In genomic region chr11:72806378-72806777, GRCh38 we compare ENCODE assay signal across 7 cellular contexts. TPM values are rescaled to one million over a fixed set of nuclear protein-coding genes. Genes with fewer than 3 reads are reported as not detected.
DNase-seq lines count a peak whose midpoint lies in the region; ATAC-seq and TF ChIP-seq lines count a peak whose summit lies in the region.
"Not testable (repeated sequence)": the region's sequence is repeated elsewhere in the genome, so short reads cannot be mapped to it uniquely, and the experiment has no call there.

No MANE protein-coding gene starts in this region.

- WGBS in right lobe of liver (ENCODE audit: insufficient coverage, low coverage, low lambda C conversion rate, missing lambda C conversion rate): 91% methylated on average over 1 of the region's 1 CpG
- 88 to 89% methylated on average over 1 of the region's 1 CpG for WGBS in upper lobe of left lung, 2 donors

- not testable (repeated sequence) for H2AFZ ChIP-seq in PC-9

- peaks cover 31% of the 10 kb centered on the region for H3F3A ChIP-seq in PC-9 (ENCODE audit: insufficient read depth, low read depth)

- not testable (repeated sequence) for TF ChIP-seq POLR2A in right lobe of liver (IDR thresholded peaks at IDR 0.05); upper lobe of left lung (IDR thresholded peaks at IDR 0.05)

- H3K27me3 Mint-ChIP-seq in CD14-positive monocyte (ENCODE audit: low read depth in 3 of 3); activated T-cell treated with anti-CD3 and anti-CD28 coated beads, Interleukin-2, amount 50 U/mL, for 72 hours (ENCODE audit: low read depth); chondrocyte (ENCODE audit: low read depth): not testable (repeated sequence)

- peak overlapping the region; percentile 86 for H3K27ac ChIP-seq in PC-9
- H3K27ac ChIP-seq in right lobe of liver: peak overlapping the region; percentile 36 to 76 (median 57)
- peak overlapping the region; percentile 98 for H3K27ac ChIP-seq in neutrophil
- peak overlapping the region; percentile 69 to 84 (median 80) for H3K27ac ChIP-seq in upper lobe of left lung

- H3K4me1 ChIP-seq in PC-9 (replicated peaks; ENCODE audit: insufficient read depth) (peaks cover 27% of the 10 kb centered on the region), right lobe of liver (peaks cover 0 to 20% (median 6%) of the 10 kb centered on the region in 4 donors), neutrophil (ENCODE audit: control insufficient read depth in 1 of 2, insufficient read depth in 1 of 2, low read depth in 1 of 2, low read length in 1 of 2) (peaks cover 78 to 81% of the 10 kb centered on the region in 2 experiments), upper lobe of left lung (peaks cover 4 to 29% (median 26%) of the 10 kb centered on the region in 4 donors)

- POLR2A ChIA-PET in PC-9 (lab: Charles Lee; ENCODE audit: unreplicated experiment): not testable (repeated sequence)

- intact Hi-C loops in CD14-positive monocyte (cut with micrococcal nuclease); PC-9 (cut with micrococcal nuclease; ENCODE audit: unreplicated experiment); right lobe of liver (cut with DNase I): not testable (repeated sequence)

- ATAC-seq in activated T-cell treated with anti-CD3 and anti-CD28 coated beads, Interleukin-2, amount 50 U/mL, for 72 hours (replicated peaks in 1 of 2); right lobe of liver; upper lobe of left lung (ENCODE audit: low FRiP score in 2 of 2): not testable (repeated sequence)

- H3K27ac Mint-ChIP-seq in CD14-positive monocyte: peak overlapping the region; percentile 94 to 99 (median 98)
- H3K27ac Mint-ChIP-seq in activated T-cell treated with anti-CD3 and anti-CD28 coated beads, Interleukin-2, amount 50 U/mL, for 72 hours: peak overlapping the region; percentile 54
- H3K27ac Mint-ChIP-seq in chondrocyte (ENCODE audit: unreplicated experiment): peak overlapping the region; percentile 39

- H3K4me1 Mint-ChIP-seq in CD14-positive monocyte: peaks cover 61% of the 10 kb centered on the region
- peaks cover 15% of the 10 kb centered on the region for H3K4me1 Mint-ChIP-seq in activated T-cell treated with anti-CD3 and anti-CD28 coated beads, Interleukin-2, amount 50 U/mL, for 72 hours (ENCODE audit: low read depth)
- peaks cover 21% of the 10 kb centered on the region for H3K4me1 Mint-ChIP-seq in chondrocyte (ENCODE audit: low read depth)

- peak overlapping the region; percentile 28; the same call in 1 of the 2 replicates for H3K4me2 ChIP-seq in PC-9

- H3K9me2 ChIP-seq in PC-9 (ENCODE audit: insufficient read depth): not testable (repeated sequence)

- TF ChIP-seq CTCF in CD14-positive monocyte (IDR thresholded peaks at IDR 0.05); PC-9 (conservative IDR thresholded peaks at IDR 0.05); chondrocyte (IDR thresholded peaks at IDR 0.05); right lobe of liver (IDR thresholded peaks at IDR 0.05); neutrophil (IDR thresholded peaks at IDR 0.05); upper lobe of left lung (IDR thresholded peaks at IDR 0.05): not testable (repeated sequence)

- H4K20me1 ChIP-seq in PC-9 (ENCODE audit: insufficient read depth): not testable (repeated sequence)

- not testable (repeated sequence) for H3K4me3 Mint-ChIP-seq in CD14-positive monocyte; activated T-cell treated with anti-CD3 and anti-CD28 coated beads, Interleukin-2, amount 50 U/mL, for 72 hours; chondrocyte (ENCODE audit: unreplicated experiment)

- not testable (repeated sequence) for H3K27me3 ChIP-seq in PC-9 (ENCODE audit: insufficient read depth, low read depth); right lobe of liver; neutrophil; upper lobe of left lung

- BruUV-seq in PC-9 (replicated peaks; lab: Mats Ljungman, UMichigan): not testable (repeated sequence)

- H3K9me3 Mint-ChIP-seq in CD14-positive monocyte; activated T-cell treated with anti-CD3 and anti-CD28 coated beads, Interleukin-2, amount 50 U/mL, for 72 hours; chondrocyte (ENCODE audit: low read depth): not testable (repeated sequence)

- not testable (repeated sequence) for H3K9me3 ChIP-seq in PC-9 (ENCODE audit: insufficient read depth, low read depth); right lobe of liver; neutrophil; upper lobe of left lung

- DNase-seq in CD14-positive monocyte (ENCODE audit: low spot score); PC-9; activated T-cell treated with anti-CD3 and anti-CD28 coated beads, Interleukin-2, amount 50 U/mL, for 72 hours; chondrocyte (ENCODE audit: low spot score); right lobe of liver; upper lobe of left lung: not testable (repeated sequence)

- not testable (repeated sequence) for TF ChIP-seq EP300 in upper lobe of left lung (IDR thresholded peaks at IDR 0.05)

- H3K36me3 Mint-ChIP-seq in CD14-positive monocyte: peaks cover 30 to 57% of the 10 kb centered on the region in 2 donors
- H3K36me3 Mint-ChIP-seq in activated T-cell treated with anti-CD3 and anti-CD28 coated beads, Interleukin-2, amount 50 U/mL, for 72 hours (ENCODE audit: insufficient read depth in 2 of 2): peaks cover 5 to 16% of the 10 kb centered on the region in 2 donors
- not testable (repeated sequence) for H3K36me3 Mint-ChIP-seq in chondrocyte (ENCODE audit: low read depth)

- H3K4me3 ChIP-seq in PC-9, right lobe of liver, upper lobe of left lung: not testable (repeated sequence)
- peak overlapping the region; percentile 29 to 97 for H3K4me3 ChIP-seq in neutrophil (ENCODE audit: low read depth in 1 of 2, low read length in 1 of 2)

- not testable (repeated sequence) for H3K36me3 ChIP-seq in PC-9 (ENCODE audit: low read depth); right lobe of liver; upper lobe of left lung
- H3K36me3 ChIP-seq in neutrophil: peaks cover 54% of the 10 kb centered on the region

- CTCF ChIA-PET in PC-9 (lab: Charles Lee): not testable (repeated sequence)

- H3K79me2 ChIP-seq in PC-9 (ENCODE audit: low read depth): not testable (repeated sequence)

RNA-seq across cellular contexts. Expression of gene ATG16L2, which starts 7.8 kb away (rescaled TPM):
- 10 to 100 TPM; 36.9 to 46.8 TPM for polyA plus RNA-seq in CD14-positive monocyte
- total RNA-seq in PC-9 (2021) (17.5 and 24.0 TPM in 2 replicates), chondrocyte (7.9 to 14.8 TPM (median 9.9 TPM) in 3 replicates), right lobe of liver (10 to 100 TPM in 5 of 6 experiments, 1 to 10 TPM in 1; 8.6 to 23.8 (median 15.4) TPM), upper lobe of left lung (100 to 1,000 TPM in 3 of 6 donors, 10 to 100 TPM in 3; 39.5 to 354 (median 86.4) TPM)
- total RNA-seq in activated T-cell treated with anti-CD3 and anti-CD28 coated beads, Interleukin-2, amount 50 U/mL, for 72 hours: 10 to 100 TPM; 55.8 to 56.0 TPM

RNA-seq across cellular contexts. Expression of gene STARD10, which starts 12.5 kb away (rescaled TPM):
- polyA plus RNA-seq in CD14-positive monocyte: 10 to 100 TPM; 13.6 to 15.4 TPM
- total RNA-seq in PC-9 (2021): 145 and 184 TPM in 2 replicates
- total RNA-seq in activated T-cell treated with anti-CD3 and anti-CD28 coated beads, Interleukin-2, amount 50 U/mL, for 72 hours: 10 to 100 TPM; 31.9 to 41.3 TPM
- 58.8 to 81.0 TPM (median 79.4 TPM) in 3 replicates for total RNA-seq in chondrocyte
- total RNA-seq in right lobe of liver: 100 to 1,000 TPM; 282 to 525 (median 330) TPM
- 100 to 1,000 TPM in 5 of 6 donors, 10 to 100 TPM in 1; 93.2 to 227 (median 151) TPM for total RNA-seq in upper lobe of left lung

RNA-seq across cellular contexts. Expression of gene ARAP1, which starts 54.2 kb away (rescaled TPM):
- polyA plus RNA-seq in CD14-positive monocyte: 10 to 100 TPM; 48.7 to 79.0 TPM
- 151 and 184 TPM in 2 replicates for total RNA-seq in PC-9 (2021)
- 10 to 100 TPM; 81.7 to 93.4 TPM for total RNA-seq in activated T-cell treated with anti-CD3 and anti-CD28 coated beads, Interleukin-2, amount 50 U/mL, for 72 hours
- 45.3 to 67.4 TPM (median 48.1 TPM) in 3 replicates for total RNA-seq in chondrocyte
- 10 to 100 TPM; 32.9 to 76.7 (median 41.2) TPM for total RNA-seq in right lobe of liver
- total RNA-seq in upper lobe of left lung: 1,000 to 10,000 TPM in 1 of 6 donors, 100 to 1,000 TPM in 5; 217 to 1,154 (median 269) TPM

Comparison
In these comparisons a context has a peak if more than half of its experiments do, and no peak if none do; other contexts are left out.
1. H3K27ac Mint-ChIP-seq: peak in every context shown above with its lines; median percentile 98 in CD14-positive monocyte; 54 in activated T-cell treated with anti-CD3 and anti-CD28 coated beads, Interleukin-2, amount 50 U/mL, for 72 hours; 39 in chondrocyte.